ENCODE assay signal across 22 cellular contexts in the genomic region with DNA sequence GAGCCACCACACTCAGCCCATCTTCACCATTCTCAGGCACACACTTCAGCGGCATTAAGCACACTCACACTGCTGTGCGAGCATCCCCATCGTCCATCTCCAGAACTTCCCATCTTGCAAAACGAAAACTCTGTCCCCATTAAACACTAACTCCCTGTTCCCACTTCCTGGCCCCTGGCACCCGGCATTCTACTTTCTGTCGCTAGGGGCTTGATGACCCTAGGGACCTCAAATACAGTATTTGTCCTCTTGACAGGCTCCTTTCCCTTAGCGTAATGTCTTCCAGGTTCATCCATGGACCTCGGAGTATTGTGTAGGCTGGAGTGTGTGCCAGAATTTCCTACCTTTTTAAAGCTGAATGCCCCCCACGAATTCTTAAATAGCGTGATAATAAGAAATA. TPM values are rescaled to one million over a fixed set of nuclear protein-coding genes. Genes with fewer than 3 reads are reported as not detected.
DNase-seq lines count a peak whose midpoint lies in the region; ATAC-seq, FAIRE-seq and TF ChIP-seq lines count a peak whose summit lies in the region.
"Had no signal": no experiment of that assay in that cellular context is flagged by ENCODE, and none has a peak within 500 bp of the region (broad histone marks: within the 10 kb centered on the region; RNA-seq: fewer than 3 reads in every experiment).

No MANE protein-coding gene starts in this region.

- H4K20me1 ChIP-seq in Loucy (ENCODE audit: insufficient read depth, low read length, poor library complexity, severe bottlenecking): no peaks in the 10 kb centered on the region
- H4K20me1 ChIP-seq in K562 (replicated peaks; ENCODE audit: control insufficient read depth, insufficient read depth, low read length): peaks cover 7% of the 10 kb centered on the region; the same call in 1 of the 2 replicates
- peaks cover 11% of the 10 kb centered on the region for H4K20me1 ChIP-seq in neural progenitor cell (ENCODE audit: low read depth)
- no peaks in the 10 kb centered on the region for H4K20me1 ChIP-seq in SK-N-SH (ENCODE audit: insufficient read depth)

- H3K4me1 Mint-ChIP-seq in activated naive CD4-positive, alpha-beta T cell treated with anti-CD3 and anti-CD28 coated beads, Interleukin-2, amount 50 U/mL, for 24 hours: peaks cover 10% of the 10 kb centered on the region
- H3K4me1 Mint-ChIP-seq in neural progenitor cell: peaks cover 7% of the 10 kb centered on the region

- H3K9me2 ChIP-seq in Loucy (replicated peaks; ENCODE audit: low read depth, low read length) (no peaks in the 10 kb centered on the region), SK-N-SH (no peaks in the 10 kb centered on the region)

- no peaks in the 10 kb centered on the region for H3K27me3 ChIP-seq in Loucy (ENCODE audit: insufficient read depth, low read length, poor library complexity, severe bottlenecking)
- H3K27me3 ChIP-seq in K562 (ENCODE audit: control insufficient read depth in 2 of 2, insufficient read depth in 2 of 2, low read length in 2 of 2): peaks cover 28 to 56% of the 10 kb centered on the region in 2 experiments; a peak in 4 of 5 replicates
- H3K27me3 ChIP-seq in neural progenitor cell: peaks cover 13% of the 10 kb centered on the region
- H3K27me3 ChIP-seq in SK-N-SH (ENCODE audit: insufficient read depth): no peaks in the 10 kb centered on the region

- ATAC-seq in K562 (no peak), GM19397 (IDR thresholded peaks at IDR 0.05; ENCODE audit: unreplicated experiment) (no peak)
- ATAC-seq: SK-N-SH treated with all-trans-retinoic acid at 6 μM for 48 hours had no signal

- H3K36me3 ChIP-seq in Loucy (ENCODE audit: insufficient read depth, low read length) (no peaks in the 10 kb centered on the region), K562 (ENCODE audit: control insufficient read depth, insufficient read depth, low read length) (no peaks in the 10 kb centered on the region), neural progenitor cell (no peaks in the 10 kb centered on the region), SK-N-SH (replicated peaks in 1 of 2; ENCODE audit: control insufficient read depth in 1 of 2, insufficient read depth in 2 of 2, low read length in 1 of 2) (no peaks in the 10 kb centered on the region)

- no peak overlapping the region for H3K4me3 Mint-ChIP-seq in activated naive CD4-positive, alpha-beta T cell treated with anti-CD3 and anti-CD28 coated beads, Interleukin-2, amount 50 U/mL, for 24 hours
- H3K4me3 Mint-ChIP-seq in neural progenitor cell: no peak overlapping the region

- whole genome bisulfite sequencing in K562 (ENCODE audit: insufficient coverage, low coverage, missing lambda C conversion rate): 25% methylated on average over 10 of the region's 10 CpGs
- whole genome bisulfite sequencing in SK-N-SH (ENCODE audit: low lambda C conversion rate): 77% methylated on average over 10 of the region's 10 CpGs

- TF ChIP-seq RAD21 in K562 (CRISPR knock-in tag; conservative IDR thresholded peaks at IDR 0.05 in 1 of 2, IDR thresholded peaks at IDR 0.05 in 1 of 2) (no peak), SK-N-SH (IDR thresholded peaks at IDR 0.05; ENCODE audit: low read length) (no peak)

- H3K4me1 ChIP-seq in Loucy (ENCODE audit: insufficient read depth, low read length, poor library complexity, severe bottlenecking) (peaks cover 49% of the 10 kb centered on the region), K562 (replicated peaks in 1 of 2; ENCODE audit: control insufficient read depth in 2 of 2, insufficient read depth in 2 of 2, low read length in 2 of 2) (peaks cover 0 to 33% of the 10 kb centered on the region in 2 experiments; a peak in 2 of 5 replicates), neural progenitor cell (peaks cover 7% of the 10 kb centered on the region), SK-N-SH (ENCODE audit: control insufficient read depth in 1 of 2, insufficient read depth in 2 of 2, low read depth in 1 of 2, low read length in 1 of 2) (peaks cover 0 to 31% of the 10 kb centered on the region in 2 experiments; a peak in 1 of 4 replicates)

- peak overlapping the region; percentile 62 for H3K27ac Mint-ChIP-seq in activated naive CD4-positive, alpha-beta T cell treated with anti-CD3 and anti-CD28 coated beads, Interleukin-2, amount 50 U/mL, for 24 hours
- H3K27ac Mint-ChIP-seq in neural progenitor cell: no peak overlapping the region

- CTCF ChIA-PET in K562 (lab: Yijun Ruan, JAX; ENCODE audit: low intra/inter-chr PET ratio) (no interaction called here), SK-N-SH (lab: Yijun Ruan, JAX) (interaction anchor here (1.3 to 3.5 kb wide), 5 partner anchors 8 to 147 kb away, joined by 3 to 18 read pairs (median 12); no protein-coding TSS in a partner anchor)

- H3K9me3 ChIP-seq in Loucy (ENCODE audit: insufficient read depth, low read depth, low read length) (no peaks in the 10 kb centered on the region), K562 (replicated peaks; ENCODE audit: control insufficient read depth, insufficient read depth, low read depth, low read length) (no peaks in the 10 kb centered on the region), neural progenitor cell (ENCODE audit: low read depth) (no peaks in the 10 kb centered on the region), SK-N-SH (no peaks in the 10 kb centered on the region)

- peak overlapping the region; percentile 76 for H3K4me3 ChIP-seq in Loucy (ENCODE audit: low read length, poor library complexity, severe bottlenecking)
- no peak overlapping the region for H3K4me3 ChIP-seq in K562
- H3K4me3 ChIP-seq in neural progenitor cell: no peak overlapping the region
- no peak overlapping the region for H3K4me3 ChIP-seq in SK-N-SH (ENCODE audit: low read depth in 2 of 2, low read length in 1 of 2)

- H3K9me1 ChIP-seq in K562 (ENCODE audit: control insufficient read depth, insufficient read depth, low read length): no peaks in the 10 kb centered on the region

- TF ChIP-seq POLR2A in K562 (conservative IDR thresholded peaks at IDR 0.05): no peak

- H3K27me3 Mint-ChIP-seq in activated naive CD4-positive, alpha-beta T cell treated with anti-CD3 and anti-CD28 coated beads, Interleukin-2, amount 50 U/mL, for 24 hours: no peaks in the 10 kb centered on the region
- peaks cover 5% of the 10 kb centered on the region for H3K27me3 Mint-ChIP-seq in neural progenitor cell (ENCODE audit: insufficient read depth, low read depth)

- POLR2A ChIA-PET in K562 (lab: Yijun Ruan, JAX) (no interaction called here), SK-N-SH (lab: Yijun Ruan, JAX) (no interaction called here)

- H2AFZ ChIP-seq in Loucy (ENCODE audit: low read length): no peak overlapping the region
- H2AFZ ChIP-seq in K562 (ENCODE audit: low read depth, low read length): no peak overlapping the region
- no peak overlapping the region for H2AFZ ChIP-seq in neural progenitor cell (replicated peaks)
- H2AFZ ChIP-seq in SK-N-SH (ENCODE audit: low read depth): no peak overlapping the region

- no peaks in the 10 kb centered on the region for H3K9me3 Mint-ChIP-seq in activated naive CD4-positive, alpha-beta T cell treated with anti-CD3 and anti-CD28 coated beads, Interleukin-2, amount 50 U/mL, for 24 hours
- no peaks in the 10 kb centered on the region for H3K9me3 Mint-ChIP-seq in neural progenitor cell

- H3F3A ChIP-seq in Loucy (ENCODE audit: low read depth) (peaks cover 8% of the 10 kb centered on the region), neural progenitor cell (ENCODE audit: low read depth) (no peaks in the 10 kb centered on the region), SK-N-SH (replicated peaks; ENCODE audit: insufficient read depth) (no peaks in the 10 kb centered on the region)

- no peaks in the 10 kb centered on the region for H3K36me3 Mint-ChIP-seq in activated naive CD4-positive, alpha-beta T cell treated with anti-CD3 and anti-CD28 coated beads, Interleukin-2, amount 50 U/mL, for 24 hours
- no peaks in the 10 kb centered on the region for H3K36me3 Mint-ChIP-seq in neural progenitor cell

- FAIRE-seq in K562 (lab: Jason Lieb, UNC): no peak
- FAIRE-seq: G401.6, RCC 7860 had no signal

- H3K79me2 ChIP-seq in Loucy (ENCODE audit: insufficient read depth, low read length) (peaks cover 15% of the 10 kb centered on the region), K562 (ENCODE audit: control insufficient read depth, insufficient read depth, low read length) (no peaks in the 10 kb centered on the region), neural progenitor cell (ENCODE audit: low read depth) (no peaks in the 10 kb centered on the region), SK-N-SH (ENCODE audit: insufficient read depth) (no peaks in the 10 kb centered on the region)

- H3K4me2 ChIP-seq in Loucy (ENCODE audit: low read depth, low read length, poor library complexity, severe bottlenecking) (peak overlapping the region; percentile 80), K562 (ENCODE audit: insufficient read depth, low read length) (no peak overlapping the region), neural progenitor cell (no peak overlapping the region), SK-N-SH (no peak overlapping the region)

- no peak for TF ChIP-seq EP300 in K562 (IDR thresholded peaks at IDR 0.05; ENCODE audit: low read length)
- TF ChIP-seq EP300 in SK-N-SH (IDR thresholded peaks at IDR 0.05; ENCODE audit: borderline replicate concordance in 1 of 2, low read depth in 1 of 2, low read length in 1 of 2): no peak

- no peak overlapping the region for H3K27ac ChIP-seq in K562 (ENCODE audit: extremely low read depth, low read depth, low read length)
- H3K27ac ChIP-seq in neural progenitor cell: no peak overlapping the region
- no peak overlapping the region for H3K27ac ChIP-seq in SK-N-SH (ENCODE audit: low read depth in 2 of 2, low read length in 1 of 2)

- TF ChIP-seq CTCF in Loucy (conservative IDR thresholded peaks at IDR 0.05; ENCODE audit: low read length) (no peak), K562 (IDR thresholded peaks at IDR 0.05 in 2 of 3, conservative IDR thresholded peaks at IDR 0.05 in 1 of 3; ENCODE audit: insufficient read depth in 2 of 3, low read depth in 1 of 3, low read length in 3 of 3) (peak in 2 of 3 experiments; percentile 24 to 33; a peak in 3 of 6 replicates), neural progenitor cell (IDR thresholded peaks at IDR 0.05) (peak; percentile 33), SK-N-SH (IDR thresholded peaks at IDR 0.05) (no peak)

- intact Hi-C loops in K562 (cut with micrococcal nuclease): no loop called here

- H3K9ac ChIP-seq in Loucy (ENCODE audit: low read depth, low read length, poor library complexity, severe bottlenecking) (peak overlapping the region; percentile 80), K562 (ENCODE audit: insufficient read depth in 1 of 2, low read depth in 2 of 2, low read length in 2 of 2) (no peak overlapping the region), neural progenitor cell (no peak overlapping the region), SK-N-SH (no peak overlapping the region)

- BruUV-seq in K562 (replicated peaks; lab: Mats Ljungman, UMichigan): no TSS peak

- in situ Hi-C loops in K562 (cut with MboI): no loop called here

- DNase-seq in activated naive CD4-positive, alpha-beta T cell (lab: John Stamatoyannopoulos, UW): no peak
- DNase-seq in K562 (ENCODE audit: extremely low read depth in 1 of 4, low spot score in 3 of 4) (no peak), neural progenitor cell (ENCODE audit: low spot score) (no peak), SK-N-SH (no peak), LoVo (ENCODE audit: low spot score) (no peak)
- DNase-seq: 8988T, ACHN, GOT3, KBM-7, NCI-H1048, NCI-H1417 treated with DMSO at 0.1 percent for 48 hours, NCI-H1694 treated with DMSO at 0.1 percent for 48 hours, NCI-H2081, NCI-H2171, NCI-H226, NCI-H510A treated with DMSO at 0.1 percent for 48 hours had no signal

RNA-seq across cellular contexts. Expression of a gene that starts 14.7 kb away (rescaled TPM):
- 536 and 854 TPM in 2 replicates for total RNA-seq in K562 (2011; cell fraction: chromatin; rRNA removed; ENCODE audit: low replicate concordance)
- 552 and 553 TPM in 2 replicates for total RNA-seq in K562 (2011; cell fraction: nucleolus; rRNA removed)
- total RNA-seq in K562 (2011; cell fraction: nucleoplasm; rRNA removed): 447 and 492 TPM in 2 replicates
- total RNA-seq in K562 (2014; rRNA removed): 399 and 504 TPM in 2 replicates
- 138 and 145 TPM in 2 replicates for total RNA-seq in K562 (2014; rRNA removed; fragmentation: Illumina TruSeq; extraction: Trizol)
- 166 and 171 TPM in 2 replicates for total RNA-seq in K562 (2015; rRNA removed; fragmentation: Illumina TruSeq; extraction: Trizol)
- 294 and 309 TPM in 2 replicates for total RNA-seq in K562 (2021)
- 385 and 395 TPM in 2 replicates for polyA plus RNA-seq in K562 (2011; rRNA removed)
- 447 and 505 TPM in 2 replicates for polyA plus RNA-seq in K562 (2011; cell fraction: cytosol; rRNA removed)
- polyA plus RNA-seq in K562 (2011; cell fraction: nucleus; rRNA removed): 838 and 845 TPM in 2 replicates
- 178 and 239 TPM in 2 replicates for polyA plus RNA-seq in K562 (2012)
- polyA plus RNA-seq in K562 (2014; fragmentation: Illumina TruSeq; extraction: Trizol): 219 and 228 TPM in 2 replicates
- 100 to 1,000 TPM in 1 of 2 experiments, 10 to 100 TPM in 1; 94.0 to 117 TPM for polyA plus RNA-seq in K562 (2014; fragmentation: Nextera tagmentation; extraction: Ambion mirVana)
- 381 and 405 TPM in 2 replicates for polyA plus RNA-seq in K562 (2014; rRNA removed)
- 128 and 165 TPM in 2 replicates for polyA minus RNA-seq in K562 (2011; rRNA and poly(A)+ RNA removed)
- 110 and 129 TPM in 2 replicates for polyA minus RNA-seq in K562 (2011; cell fraction: cytosol; rRNA and poly(A)+ RNA removed)
- polyA minus RNA-seq in K562 (2011; cell fraction: nucleus; rRNA and poly(A)+ RNA removed): 120 and 171 TPM in 2 replicates
- 53.6 and 66.0 TPM in 2 replicates for total RNA-seq in neural progenitor cell (ENCODE audit: low replicate concordance)
- 67.7 and 69.3 TPM in 2 replicates for polyA plus RNA-seq in SK-N-SH (2012; rRNA removed)
- 54.5 and 61.1 TPM in 2 replicates for polyA plus RNA-seq in SK-N-SH (2012; cell fraction: cytosol; rRNA removed)
- 115 and 123 TPM in 2 replicates for polyA plus RNA-seq in SK-N-SH (2012; cell fraction: nucleus; rRNA removed)

Comparison
In these comparisons a context has a peak if more than half of its experiments do, and no peak if none do; other contexts are left out.
1. CTCF ChIP-seq: peak in K562 (2 of 3) and neural progenitor cell (single experiment); none in Loucy (single experiment) and SK-N-SH (single experiment).